ENCODE assay signal across 11 cellular contexts in genomic region chr15:26051771-26052685, GRCh38.
DNase-seq lines count a peak whose midpoint lies in the region; ATAC-seq and TF ChIP-seq lines count a peak whose summit lies in the region.
"Had no signal": no experiment of that assay in that cellular context is flagged by ENCODE, and none has a peak within 500 bp of the region (broad histone marks: within the 10 kb centered on the region; RNA-seq: fewer than 3 reads in every experiment).

No MANE protein-coding gene starts in this region.

- H3K27me3 Mint-ChIP-seq in CD8-positive, alpha-beta T cell (ENCODE audit: low read depth), result peaks cover 13% of the 10 kb centered on the region

- H3K27ac ChIP-seq in Panc1 (ENCODE audit: low read length) (no peak overlapping the region), thoracic aorta (no peak overlapping the region)
- H3K27ac ChIP-seq in CD8-positive, alpha-beta T cell (ENCODE audit: low read depth, low read length), result no peak overlapping the region
- H3K27ac ChIP-seq: foreskin keratinocyte had no signal

- H3K36me3 Mint-ChIP-seq in CD8-positive, alpha-beta T cell, result no peaks in the 10 kb centered on the region
- H3K36me3 Mint-ChIP-seq: stimulated activated naive B cell treated with anti-CD40 and anti-IgM and Interleukin-4, amounts not matched to agents 10 μg/mL and 1 μg/mL and 100 μg/mL, for 72 hours; T-cell had no signal

- no peaks in the 10 kb centered on the region for H3K4me1 Mint-ChIP-seq in CD8-positive, alpha-beta T cell (ENCODE audit: low read depth)
- H3K4me1 Mint-ChIP-seq: stimulated activated naive B cell treated with anti-CD40 and anti-IgM and Interleukin-4, amounts not matched to agents 10 μg/mL and 1 μg/mL and 100 μg/mL, for 72 hours; T-cell had no signal

- no peak overlapping the region for H3K27ac Mint-ChIP-seq in CD8-positive, alpha-beta T cell
- H3K27ac Mint-ChIP-seq: stimulated activated naive B cell treated with anti-CD40 and anti-IgM and Interleukin-4, amounts not matched to agents 10 μg/mL and 1 μg/mL and 100 μg/mL, for 72 hours; T-cell had no signal

- no peaks in the 10 kb centered on the region for H3K9me3 ChIP-seq in Panc1 (ENCODE audit: control insufficient read depth, insufficient read depth, low read depth, low read length)
- no peaks in the 10 kb centered on the region for H3K9me3 ChIP-seq in thoracic aorta
- no peaks in the 10 kb centered on the region for H3K9me3 ChIP-seq in CD8-positive, alpha-beta T cell (ENCODE audit: low read length)

- no peak for TF ChIP-seq CTCF in Panc1 (IDR thresholded peaks at IDR 0.05)
- TF ChIP-seq CTCF in thoracic aorta (IDR thresholded peaks at IDR 0.05), result no peak
- no peak for TF ChIP-seq CTCF in CD8-positive, alpha-beta T cell (IDR thresholded peaks at IDR 0.05)

- H3K27me3 ChIP-seq in Panc1 (ENCODE audit: control insufficient read depth, insufficient read depth, low read length), result no peaks in the 10 kb centered on the region
- no peaks in the 10 kb centered on the region for H3K27me3 ChIP-seq in thoracic aorta (replicated peaks; ENCODE audit: insufficient read depth)
- no peaks in the 10 kb centered on the region for H3K27me3 ChIP-seq in CD8-positive, alpha-beta T cell (ENCODE audit: insufficient read depth, low read length)
- H3K27me3 ChIP-seq: foreskin keratinocyte had no signal

- in situ Hi-C loops in Panc1 (cut with HindIII; ENCODE audit: low pct_unique_long_range_greater_than_20kb, low sequenced_read_pairs), result no loop called here

- no peak overlapping the region for H3K4me3 Mint-ChIP-seq in CD8-positive, alpha-beta T cell
- H3K4me3 Mint-ChIP-seq: stimulated activated naive B cell treated with anti-CD40 and anti-IgM and Interleukin-4, amounts not matched to agents 10 μg/mL and 1 μg/mL and 100 μg/mL, for 72 hours; T-cell had no signal

- CTCF ChIA-PET in Panc1 (lab: Charles Lee), result no interaction called here
- CTCF ChIA-PET in CD8-positive, alpha-beta T cell (lab: Charles Lee), result no interaction called here

- no peak overlapping the region for H3K4me3 ChIP-seq in Panc1 (ENCODE audit: low read depth in 2 of 2, low read length in 2 of 2)
- no peak overlapping the region for H3K4me3 ChIP-seq in thoracic aorta
- H3K4me3 ChIP-seq in CD8-positive, alpha-beta T cell (ENCODE audit: low read depth, low read length), result no peak overlapping the region

- no peaks in the 10 kb centered on the region for H3K36me3 ChIP-seq in Panc1 (ENCODE audit: control insufficient read depth, insufficient read depth, low read length)
- H3K36me3 ChIP-seq in thoracic aorta, result no peaks in the 10 kb centered on the region
- no peaks in the 10 kb centered on the region for H3K36me3 ChIP-seq in CD8-positive, alpha-beta T cell (ENCODE audit: insufficient read depth, low read length)

- intact Hi-C loops in Panc1 (cut with micrococcal nuclease; ENCODE audit: unreplicated experiment), result no loop called here
- intact Hi-C loops in CD8-positive, alpha-beta T cell (cut with DNase I, micrococcal nuclease), result loop anchor here in 1 of 2 experiments (10.0 kb wide), 1 partner anchor 53 kb away; no protein-coding TSS in a partner anchor

- no peaks in the 10 kb centered on the region for H3K9me3 Mint-ChIP-seq in CD8-positive, alpha-beta T cell
- H3K9me3 Mint-ChIP-seq: stimulated activated naive B cell treated with anti-CD40 and anti-IgM and Interleukin-4, amounts not matched to agents 10 μg/mL and 1 μg/mL and 100 μg/mL, for 72 hours; T-cell had no signal

- ATAC-seq in Panc1 (peak; percentile 53; the same call in 1 of the 2 replicates), thoracic aorta (ENCODE audit: insufficient number of reproducible peaks, low FRiP score, low read depth) (no peak), GM21447 (IDR thresholded peaks at IDR 0.05; ENCODE audit: unreplicated experiment) (no peak), GM19328 (IDR thresholded peaks at IDR 0.05; ENCODE audit: unreplicated experiment) (no peak)
- no peak for ATAC-seq in CD8-positive, alpha-beta T cell
- ATAC-seq: foreskin keratinocyte; stimulated activated naive B cell treated with anti-CD40 and anti-IgM and Interleukin-4, amounts not matched to agents 10 μg/mL and 1 μg/mL and 100 μg/mL, for 72 hours; T-cell had no signal

- BruUV-seq in Panc1 (replicated peaks; lab: Mats Ljungman, UMichigan), result no TSS peak

- POLR2A ChIA-PET in Panc1 (lab: Charles Lee), result no interaction called here
- POLR2A ChIA-PET in CD8-positive, alpha-beta T cell (lab: Charles Lee), result no interaction called here

- H3K4me1 ChIP-seq in Panc1 (ENCODE audit: control insufficient read depth, insufficient read depth, low read length), result no peaks in the 10 kb centered on the region; the same call in 1 of the 2 replicates
- H3K4me1 ChIP-seq in thoracic aorta (ENCODE audit: control insufficient read depth in 1 of 2, low read depth in 2 of 2), result peaks cover 0 to 19% of the 10 kb centered on the region in 2 donors
- H3K4me1 ChIP-seq in CD8-positive, alpha-beta T cell (ENCODE audit: insufficient read depth, low read length), result no peaks in the 10 kb centered on the region
- H3K4me1 ChIP-seq: foreskin keratinocyte had no signal

- DNase-seq in GM04503 (ENCODE audit: low read depth), result peak; percentile 21
- DNase-seq in Panc1 (ENCODE audit: low read depth, low spot score), result no peak
- peak; percentile 29 for DNase-seq in hepatic stellate cell (ENCODE audit: low spot score)
- peak; percentile 36 for DNase-seq in thoracic aorta (ENCODE audit: low spot score)
- no peak for DNase-seq in CD8-positive, alpha-beta T cell
- DNase-seq: foreskin keratinocyte; NCI-H446 treated with DMSO at 0.1 percent for 48 hours; stimulated activated naive B cell treated with anti-CD40 and anti-IgM and Interleukin-4, amounts not matched to agents 10 μg/mL and 1 μg/mL and 100 μg/mL, for 72 hours; T-cell had no signal

Comparison
In these comparisons a context has a peak if more than half of its experiments do, and no peak if none do; other contexts are left out.
1. DNase-seq: peak in GM04503 (single experiment), hepatic stellate cell (single experiment) and thoracic aorta (single experiment); none in Panc1 (single experiment) and CD8-positive, alpha-beta T cell (0 of 7).